8 cellular contexts compared by ENCODE assay signal in the genomic region with DNA sequence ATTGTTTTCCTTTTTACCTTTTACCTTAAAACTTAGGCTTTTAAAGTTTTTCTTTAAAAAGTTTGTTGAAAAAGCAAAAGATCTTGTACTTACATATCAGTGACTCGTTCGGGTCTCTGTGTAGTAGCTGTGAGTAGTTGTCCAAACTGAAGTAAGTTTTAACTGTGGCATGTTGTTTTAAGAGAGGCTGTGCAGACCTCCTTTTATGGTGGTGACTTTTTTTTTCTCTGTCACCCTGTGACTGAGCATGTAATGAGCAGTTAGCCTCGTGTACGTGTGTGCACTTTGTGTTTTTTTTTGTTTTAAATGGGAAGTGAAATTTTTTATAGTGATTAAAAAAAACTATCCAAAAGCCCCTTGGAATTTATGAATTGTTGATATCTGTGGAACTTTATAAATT. TPM values are rescaled to one million over a fixed set of nuclear protein-coding genes. Genes with fewer than 3 reads are reported as not detected.
DNase-seq lines count a peak whose midpoint lies in the region; ATAC-seq, FAIRE-seq and TF ChIP-seq lines count a peak whose summit lies in the region.

A gene with protein sequence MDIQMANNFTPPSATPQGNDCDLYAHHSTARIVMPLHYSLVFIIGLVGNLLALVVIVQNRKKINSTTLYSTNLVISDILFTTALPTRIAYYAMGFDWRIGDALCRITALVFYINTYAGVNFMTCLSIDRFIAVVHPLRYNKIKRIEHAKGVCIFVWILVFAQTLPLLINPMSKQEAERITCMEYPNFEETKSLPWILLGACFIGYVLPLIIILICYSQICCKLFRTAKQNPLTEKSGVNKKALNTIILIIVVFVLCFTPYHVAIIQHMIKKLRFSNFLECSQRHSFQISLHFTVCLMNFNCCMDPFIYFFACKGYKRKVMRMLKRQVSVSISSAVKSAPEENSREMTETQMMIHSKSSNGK (minus strand): TSS at position 153 of the 400 bp plus-strand sequence. CDS start 11,254 bp downstream, outside the sequence.

- peak; percentile 77 for FAIRE-seq in kidney (lab: Jason Lieb, UNC)

- H3K4me1 Mint-ChIP-seq in CD14-positive monocyte = peaks cover 79% of the 10 kb centered on the region
- peaks cover 85% of the 10 kb centered on the region for H3K4me1 Mint-ChIP-seq in activated CD8-positive, alpha-beta T cell treated with anti-CD3 and anti-CD28 coated beads for 36 hours (ENCODE audit: low read depth)

- peak in 1 of 2 donors; percentile 69 for TF ChIP-seq POLR2A in suprapubic skin (IDR thresholded peaks at IDR 0.05)

- H3K4me3 ChIP-seq in kidney (ENCODE audit: low read length in 2 of 2) = no peak within 1 kb of the TSS
- H3K4me3 ChIP-seq in suprapubic skin = peak within 1 kb of the TSS; percentile 36

- peak within 1 kb of the TSS; percentile 80 to 99 (median 97) for H3K27ac Mint-ChIP-seq in CD14-positive monocyte
- peak within 1 kb of the TSS; percentile 93 for H3K27ac Mint-ChIP-seq in activated CD8-positive, alpha-beta T cell treated with anti-CD3 and anti-CD28 coated beads for 36 hours

- H3K36me3 ChIP-seq in kidney (ENCODE audit: control insufficient read depth in 1 of 2, insufficient read depth in 2 of 2, low read length in 2 of 2) = no peaks in the 10 kb centered on the region
- H3K36me3 ChIP-seq in suprapubic skin = peaks cover 10% of the 10 kb centered on the region

- no peaks in the 10 kb centered on the region for H3K27me3 ChIP-seq in suprapubic skin

- DNase-seq in CD14-positive monocyte (ENCODE audit: low spot score) (no peak), kidney (no peak), suprapubic skin (ENCODE audit: low spot score in 2 of 2) (no peak), NCI-H187 (lab: John Stamatoyannopoulos, UW) (no peak), D341Med (ENCODE audit: low spot score) (no peak)
- no peak for DNase-seq in activated CD8-positive, alpha-beta T cell treated with anti-CD3 and anti-CD28 coated beads for 36 hours

- peak within 1 kb of the TSS; percentile 70 to 91 for H3K4me3 Mint-ChIP-seq in CD14-positive monocyte
- H3K4me3 Mint-ChIP-seq in activated CD8-positive, alpha-beta T cell treated with anti-CD3 and anti-CD28 coated beads for 36 hours = peak within 1 kb of the TSS; percentile 76

- H3K27me3 Mint-ChIP-seq in CD14-positive monocyte (ENCODE audit: low read depth in 3 of 3) = peaks cover 0 to 1% (median 0%) of the 10 kb centered on the region in 3 donors
- H3K27me3 Mint-ChIP-seq in activated CD8-positive, alpha-beta T cell treated with anti-CD3 and anti-CD28 coated beads for 36 hours = no peaks in the 10 kb centered on the region

- H3K36me3 Mint-ChIP-seq in CD14-positive monocyte = peaks cover 41 to 61% of the 10 kb centered on the region in 2 donors
- peaks cover 46% of the 10 kb centered on the region for H3K36me3 Mint-ChIP-seq in activated CD8-positive, alpha-beta T cell treated with anti-CD3 and anti-CD28 coated beads for 36 hours (ENCODE audit: low read depth)

- H3K27ac ChIP-seq in kidney (ENCODE audit: low read depth in 2 of 2, low read length in 2 of 2) (peak within 1 kb of the TSS in 1 of 2 donors; percentile 5), suprapubic skin (peak within 1 kb of the TSS; percentile 61)

- ATAC-seq in GM19395 (IDR thresholded peaks at IDR 0.05; ENCODE audit: unreplicated experiment) = peak; percentile 72
- ATAC-seq in HG03342 (IDR thresholded peaks at IDR 0.05; ENCODE audit: unreplicated experiment) = peak; percentile 59
- ATAC-seq in activated CD8-positive, alpha-beta T cell treated with anti-CD3 and anti-CD28 coated beads for 36 hours = peak; percentile 62

- intact Hi-C loops in CD14-positive monocyte (cut with micrococcal nuclease) (loop anchor here in 1 of 2 donors (2.0 kb wide), 1 partner anchor 24 kb away; no protein-coding TSS in a partner anchor), kidney (cut with DNase I) (no loop called here)
- intact Hi-C loops in activated CD8-positive, alpha-beta T cell treated with anti-CD3 and anti-CD28 coated beads for 36 hours (cut with micrococcal nuclease) = loop anchor here (10.0 kb wide), 1 partner anchor 128 kb away; no protein-coding TSS in a partner anchor

- H3K4me1 ChIP-seq in kidney (ENCODE audit: control insufficient read depth in 1 of 2, insufficient read depth in 1 of 2, low read depth in 1 of 2, low read length in 2 of 2) (peaks cover 0 to 4% of the 10 kb centered on the region in 2 donors), suprapubic skin (peaks cover 18% of the 10 kb centered on the region)

- CTCF ChIA-PET in activated CD8-positive, alpha-beta T cell treated with anti-CD3 and anti-CD28 coated beads for 36 hours (lab: Charles Lee) = interaction anchor here (0.7 to 4.2 kb wide), 11 partner anchors 10 to 279 kb away, joined by 3 to 29 read pairs (median 5); no protein-coding TSS in a partner anchor

- H3K9ac ChIP-seq in kidney (ENCODE audit: low read length in 2 of 2) = no peak within 1 kb of the TSS

- no peaks in the 10 kb centered on the region for H3K9me3 Mint-ChIP-seq in CD14-positive monocyte
- H3K9me3 Mint-ChIP-seq in activated CD8-positive, alpha-beta T cell treated with anti-CD3 and anti-CD28 coated beads for 36 hours = no peaks in the 10 kb centered on the region

- TF ChIP-seq EP300 in suprapubic skin (IDR thresholded peaks at IDR 0.05) = no peak

- TF ChIP-seq CTCF in CD14-positive monocyte (IDR thresholded peaks at IDR 0.05) = no peak
- no peak for TF ChIP-seq CTCF in activated CD8-positive, alpha-beta T cell treated with anti-CD3 and anti-CD28 coated beads for 36 hours (IDR thresholded peaks at IDR 0.05)
- TF ChIP-seq CTCF in kidney (IDR thresholded peaks at IDR 0.05; ENCODE audit: borderline replicate concordance, extremely low read depth, insufficient read depth) = no peak
- no peak for TF ChIP-seq CTCF in suprapubic skin (IDR thresholded peaks at IDR 0.05)

- no peaks in the 10 kb centered on the region for H3K9me3 ChIP-seq in kidney (ENCODE audit: control insufficient read depth in 1 of 2, low read length in 2 of 2)
- H3K9me3 ChIP-seq in suprapubic skin = no peaks in the 10 kb centered on the region

- 58% methylated on average over 4 of the region's 4 CpGs for WGBS in suprapubic skin

- POLR2A ChIA-PET in activated CD8-positive, alpha-beta T cell treated with anti-CD3 and anti-CD28 coated beads for 36 hours (lab: Charles Lee) = interaction anchor here (0.6 to 2.8 kb wide), 8 partner anchors 7 to 126 kb away, joined by 3 to 11 read pairs (median 3); no protein-coding TSS in a partner anchor

RNA-seq across cellular contexts. Expression of the gene that starts here (rescaled TPM):
- polyA plus RNA-seq in CD14-positive monocyte = 100 to 1,000 TPM; 190 to 288 TPM
- total RNA-seq in activated CD8-positive, alpha-beta T cell treated with anti-CD3 and anti-CD28 coated beads for 36 hours = 10 to 100 TPM in 1 of 2 experiments, 1 to 10 TPM in 1; 8.6 to 10.0 TPM
- total RNA-seq in kidney = 11.8 TPM
- polyA plus RNA-seq in kidney (ENCODE audit: insufficient read depth, low read depth, low replicate concordance) = 1.7 TPM
- total RNA-seq in suprapubic skin = 1 to 10 TPM; 2.3 to 7.0 (median 4.4) TPM

Comparison
In these comparisons a context has a peak if more than half of its experiments do, and no peak if none do; other contexts are left out.
1. RNA of the gene that starts here (polyA plus RNA-seq): 190 to 288 TPM in CD14-positive monocyte; 1.7 TPM in kidney (single experiment); every median in the first group is over 10 times any median in the second.
2. Peak in every context shown above with its lines, with median percentiles within 50 percentile points of each other: ATAC-seq.